In genomic region chr7:102138676-102139075, GRCh38 we compare ENCODE assay signal across 23 cellular contexts.
"Had no signal": no experiment of that assay in that cellular context is flagged by ENCODE, and none has a peak within 500 bp of the region (broad histone marks: within the 10 kb centered on the region; RNA-seq: fewer than 3 reads in every experiment).

No MANE protein-coding gene starts in this region.

- H3K27ac ChIP-seq: esophagus muscularis mucosa, gastrocnemius medialis, heart left ventricle, neutrophil, pancreas, psoas muscle, right atrium auricular region, thyroid gland, upper lobe of right lung had no signal

- H3K36me3 Mint-ChIP-seq: natural killer cell had no signal

- H3K36me3 ChIP-seq: gastrocnemius medialis, pancreas, right atrium auricular region, thyroid gland, upper lobe of right lung had no signal

- H3K27me3 ChIP-seq: esophagus muscularis mucosa, gastrocnemius medialis, heart left ventricle, neutrophil, pancreas, right atrium auricular region, thyroid gland, upper lobe of right lung had no signal

- H3K4me3 Mint-ChIP-seq: activated naive CD8-positive, alpha-beta T cell treated with anti-CD3 and anti-CD28 coated beads for 36 hours; activated T-cell treated with anti-CD3 and anti-CD28 coated beads, Interleukin-2, amount 50 U/mL, for 4 hours; effector memory CD8-positive, alpha-beta T cell; mesothelial cell of epicardium; natural killer cell; WTC11 had no signal

- H3K4me1 ChIP-seq: esophagus muscularis mucosa, gastrocnemius medialis, pancreas, psoas muscle, right atrium auricular region, thyroid gland had no signal

- H3K9me3 Mint-ChIP-seq: activated naive CD8-positive, alpha-beta T cell treated with anti-CD3 and anti-CD28 coated beads for 36 hours; activated T-cell treated with anti-CD3 and anti-CD28 coated beads, Interleukin-2, amount 50 U/mL, for 4 hours; effector memory CD8-positive, alpha-beta T cell; mesothelial cell of epicardium; natural killer cell; WTC11 had no signal

- ATAC-seq: activated T-cell treated with anti-CD3 and anti-CD28 coated beads, Interleukin-2, amount 50 U/mL, for 4 hours; effector memory CD8-positive, alpha-beta T cell; gastrocnemius medialis; heart left ventricle; left ventricle myocardium superior; natural killer cell; pancreas; psoas muscle; stimulated activated naive CD8-positive, alpha-beta T cell treated with anti-CD3 and anti-CD28 coated beads, Interleukin-15, Interleukin-2, amounts not matched to agents 100 U/mL and 50 U/mL, for 24 hours; upper lobe of right lung; WTC11 had no signal

- DNase-seq: activated CD8-positive, alpha-beta memory T cell treated with anti-CD3 and anti-CD28 coated beads, Interleukin-2, amount 50 U/mL, for 48 hours; activated naive CD4-positive, alpha-beta T cell treated with Interleukin-2 at 50 U/mL for 16 hours; activated naive CD8-positive, alpha-beta T cell treated with anti-CD3 and anti-CD28 coated beads for 36 hours; activated T-cell treated with anti-CD3 and anti-CD28 coated beads, Interleukin-2, amount 50 U/mL, for 4 hours; central memory CD4-positive, alpha-beta T cell; effector memory CD8-positive, alpha-beta T cell; gastrocnemius medialis; heart left ventricle; left ventricle myocardium superior; mammary epithelial cell; natural killer cell; pancreas; psoas muscle; stimulated activated CD4-positive, alpha-beta T cell treated with anti-CD3 and anti-CD28 coated beads, Interleukin-4, amount 100 ng/mL, for 24 hours; stimulated activated naive CD8-positive, alpha-beta T cell treated with anti-CD3 and anti-CD28 coated beads, Interleukin-15, Interleukin-2, amounts not matched to agents 100 U/mL and 50 U/mL, for 24 hours; substantia nigra; thyroid gland; upper lobe of right lung had no signal

- H3K4me3 ChIP-seq: esophagus muscularis mucosa, gastrocnemius medialis, heart left ventricle, pancreas, psoas muscle, right atrium auricular region, thyroid gland, upper lobe of right lung had no signal

- H3K9me3 ChIP-seq: esophagus muscularis mucosa, gastrocnemius medialis, heart left ventricle, neutrophil, pancreas, psoas muscle, right atrium auricular region, thyroid gland, upper lobe of right lung had no signal

- H3K27me3 Mint-ChIP-seq: activated naive CD8-positive, alpha-beta T cell treated with anti-CD3 and anti-CD28 coated beads for 36 hours; effector memory CD8-positive, alpha-beta T cell had no signal

- H3K27ac Mint-ChIP-seq: activated naive CD8-positive, alpha-beta T cell treated with anti-CD3 and anti-CD28 coated beads for 36 hours; effector memory CD8-positive, alpha-beta T cell; mesothelial cell of epicardium; natural killer cell; WTC11 had no signal
